ENCODE assay signal across 8 cellular contexts in the genomic region with DNA sequence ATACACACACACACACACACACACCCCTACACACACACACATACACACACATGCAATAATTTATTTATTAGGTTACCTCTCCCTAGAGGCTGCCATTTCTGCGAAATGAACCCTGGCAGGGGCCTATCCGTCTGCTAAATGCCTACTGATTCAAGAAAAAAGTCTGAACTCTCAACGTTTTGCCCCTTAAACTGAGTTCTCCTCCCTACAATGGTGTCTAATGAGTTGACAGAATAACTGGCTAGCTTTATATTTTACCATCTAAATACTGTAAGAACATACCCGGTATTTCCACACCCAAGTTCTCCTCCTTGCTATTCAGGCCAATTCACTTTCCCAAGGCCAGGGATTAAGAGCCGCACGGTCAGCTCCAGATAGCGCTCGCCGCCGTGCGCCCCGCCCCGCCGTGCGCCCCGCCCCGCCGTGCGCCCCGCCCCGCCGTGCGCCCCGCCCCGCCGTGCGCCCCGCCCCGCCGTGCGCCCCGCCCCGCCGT. TPM values are rescaled to one million over a fixed set of nuclear protein-coding genes. Genes with fewer than 3 reads are reported as not detected.
DNase-seq lines count a peak whose midpoint lies in the region; ATAC-seq, FAIRE-seq and TF ChIP-seq lines count a peak whose summit lies in the region.

No MANE protein-coding gene starts in this region.

- peak overlapping the region; percentile 88 for H3K4me3 Mint-ChIP-seq in Calu3 (ENCODE audit: low read depth, unreplicated experiment)

- peaks cover 27% of the 10 kb centered on the region for H3K4me1 Mint-ChIP-seq in Calu3 (ENCODE audit: low read depth, unreplicated experiment)

- ATAC-seq in HG03135 (IDR thresholded peaks at IDR 0.05; ENCODE audit: unreplicated experiment), result peak; percentile 46

- in situ Hi-C loops in astrocyte of the spinal cord (cut with HindIII; ENCODE audit: low sequenced_read_pairs), result no loop called here

- peaks cover 3% of the 10 kb centered on the region for H3K4me1 ChIP-seq in iPS-18a (ENCODE audit: control insufficient read depth, low read depth, low read length)
- H3K4me1 ChIP-seq in skeletal muscle satellite cell (ENCODE audit: control insufficient read depth, insufficient read depth, low read length), result peaks cover 19% of the 10 kb centered on the region

- H3K27me3 Mint-ChIP-seq in Calu3 (ENCODE audit: unreplicated experiment), result no peaks in the 10 kb centered on the region

- peak overlapping the region; percentile 96 for H3K27ac Mint-ChIP-seq in Calu3 (ENCODE audit: unreplicated experiment)

- no peaks in the 10 kb centered on the region for H3K9me3 Mint-ChIP-seq in Calu3 (ENCODE audit: low read depth, unreplicated experiment)

- BruUV-seq in Calu3 (replicated peaks; lab: Mats Ljungman, UMichigan), result no TSS peak

- H3K27ac ChIP-seq in iPS-18a (ENCODE audit: low read length), result no peak overlapping the region

- no peak for TF ChIP-seq CTCF in Calu3 (IDR thresholded peaks at IDR 0.05; ENCODE audit: unreplicated experiment)
- no peak for TF ChIP-seq CTCF in astrocyte of the spinal cord (IDR thresholded peaks at IDR 0.05; ENCODE audit: low read depth, low read length)

- intact Hi-C loops in Calu3 (cut with micrococcal nuclease; ENCODE audit: unreplicated experiment), result no loop called here
- intact Hi-C loops in posterior vena cava (cut with DNase I), result no loop called here

- H3K36me3 ChIP-seq in iPS-18a (ENCODE audit: control insufficient read depth, low read depth, low read length), result peaks cover 2% of the 10 kb centered on the region
- H3K36me3 ChIP-seq in skeletal muscle satellite cell (ENCODE audit: insufficient read depth, low read length), result peaks cover 7% of the 10 kb centered on the region

- peaks cover 16% of the 10 kb centered on the region for H3K36me3 Mint-ChIP-seq in Calu3 (ENCODE audit: insufficient read depth, unreplicated experiment)

- H3K4me2 ChIP-seq in skeletal muscle satellite cell (ENCODE audit: low read length), result peak overlapping the region; percentile 84

- CTCF ChIA-PET in Calu3 (lab: Charles Lee), result no interaction called here

- FAIRE-seq in GM19239 (lab: Jason Lieb, UNC), result peak; percentile 39

- H3K9me3 ChIP-seq in iPS-18a (ENCODE audit: control insufficient read depth, low read depth, low read length) (no peaks in the 10 kb centered on the region), skeletal muscle satellite cell (replicated peaks; ENCODE audit: low read length) (no peaks in the 10 kb centered on the region)

- H3K4me3 ChIP-seq in astrocyte of the spinal cord (ENCODE audit: low read depth, low read length), result peak overlapping the region; percentile 31
- peak overlapping the region; percentile 40 for H3K4me3 ChIP-seq in iPS-18a (ENCODE audit: low read length)
- peak overlapping the region; percentile 66 for H3K4me3 ChIP-seq in skeletal muscle satellite cell (ENCODE audit: low read length)

- H3K9ac ChIP-seq in iPS-18a (ENCODE audit: low read length) (no peak overlapping the region), skeletal muscle satellite cell (ENCODE audit: low read depth, low read length) (peak overlapping the region; percentile 73)

- no peak for DNase-seq in Calu3
- DNase-seq in GM19239 (ENCODE audit: insufficient read length, low spot score), result no peak
- DNase-seq in NCI-H82 (lab: John Stamatoyannopoulos, UW), result peak; percentile 83
- DNase-seq in astrocyte of the spinal cord (ENCODE audit: low read depth, low spot score), result peak; percentile 60
- no peak for DNase-seq in posterior vena cava (ENCODE audit: low spot score)

- H3K27me3 ChIP-seq in iPS-18a (ENCODE audit: control insufficient read depth, insufficient read depth, low read length) (no peaks in the 10 kb centered on the region), skeletal muscle satellite cell (ENCODE audit: control insufficient read depth, insufficient read depth, low read length) (no peaks in the 10 kb centered on the region)

RNA-seq across cellular contexts. Expression of a gene that starts 0.3 kb away (rescaled TPM):
- 15.7 and 21.0 TPM in 2 replicates for total RNA-seq in Calu3 (2022)
- 10.9 and 13.9 TPM in 2 replicates for total RNA-seq in skeletal muscle satellite cell (2012; rRNA removed)
- total RNA-seq in posterior vena cava, result 10 to 100 TPM; 23.1 to 26.8 TPM

RNA-seq across cellular contexts. Expression of a gene that starts 46.2 kb away (rescaled TPM):
- total RNA-seq in Calu3 (2022), result 9.4 and 16.3 TPM in 2 replicates
- 1.7 and 1.8 TPM in 2 replicates for total RNA-seq in skeletal muscle satellite cell (2012; rRNA removed)
- 10 to 100 TPM; 15.1 to 15.6 TPM for total RNA-seq in posterior vena cava

Comparison
In these comparisons a context has a peak if more than half of its experiments do, and no peak if none do; other contexts are left out.
1. DNase-seq: peak in NCI-H82 (single experiment) and astrocyte of the spinal cord (single experiment); none in Calu3 (single experiment), GM19239 (single experiment) and posterior vena cava (single experiment).
2. Peak in every context shown above with its lines, with median percentiles within 50 percentile points of each other: H3K4me3 ChIP-seq.